ENCODE assay signal across 9 cellular contexts in genomic region chr9:97501177-97501971, GRCh38. TPM values are rescaled to one million over a fixed set of nuclear protein-coding genes. Genes with fewer than 3 reads are reported as not detected.
DNase-seq lines count a peak whose midpoint lies in the region; ATAC-seq and TF ChIP-seq lines count a peak whose summit lies in the region.
"Had no signal": no experiment of that assay in that cellular context is flagged by ENCODE, and none has a peak within 500 bp of the region (broad histone marks: within the 10 kb centered on the region; RNA-seq: fewer than 3 reads in every experiment).

Gene TMOD1 (plus strand): TSS chr9:97501666. CDS start chr9:97524189, 22,523 bp downstream.

- H3K27ac ChIP-seq in SK-N-MC = no peak within 1 kb of the TSS
- H3K27ac ChIP-seq in sigmoid colon = peak within 1 kb of the TSS; percentile 84 to 92 (median 92)
- H3K27ac ChIP-seq: epithelial cell of prostate had no signal

- H3K36me3 Mint-ChIP-seq in IgD-negative memory B cell = peaks cover 7% of the 10 kb centered on the region

- H3K4me1 Mint-ChIP-seq in IgD-negative memory B cell = peaks cover 9 to 16% (median 11%) of the 10 kb centered on the region in 3 donors

- TF ChIP-seq EP300 in sigmoid colon (IDR thresholded peaks at IDR 0.05) = no peak

- H3K4me3 Mint-ChIP-seq in IgD-negative memory B cell = peak within 1 kb of the TSS; percentile 80 to 94 (median 87)

- 1% methylated on average over 83 to 86 of the region's 87 CpGs for WGBS in sigmoid colon, 2 donors

- H3K27me3 ChIP-seq in sigmoid colon = no peaks in the 10 kb centered on the region

- H3K4me1 ChIP-seq in sigmoid colon = peaks cover 0 to 36% (median 34%) of the 10 kb centered on the region in 4 donors

- peak within 1 kb of the TSS; percentile 67 for H3K4me3 ChIP-seq in SK-N-MC
- H3K4me3 ChIP-seq in iPS-11a (ENCODE audit: low read depth, low read length) = peak within 1 kb of the TSS; percentile 45
- peak within 1 kb of the TSS; percentile 78 to 96 (median 86) for H3K4me3 ChIP-seq in sigmoid colon

- no peaks in the 10 kb centered on the region for H3K36me3 ChIP-seq in SK-N-MC (ENCODE audit: insufficient read depth, low read length)
- H3K36me3 ChIP-seq in sigmoid colon = peaks cover 0 to 6% (median 0%) of the 10 kb centered on the region in 4 donors

- H3K9ac ChIP-seq in SK-N-MC (ENCODE audit: insufficient read length) = no peak within 1 kb of the TSS

- H3K27me3 Mint-ChIP-seq in IgD-negative memory B cell = peaks cover 42% of the 10 kb centered on the region

- intact Hi-C loops in sigmoid colon (cut with DNase I) = loop anchor here (2.0 kb wide), 1 partner anchor 29 kb away; no protein-coding TSS in a partner anchor

- peaks cover 0 to 6% (median 2%) of the 10 kb centered on the region in 3 donors for H3K9me3 Mint-ChIP-seq in IgD-negative memory B cell

- TF ChIP-seq CTCF in sigmoid colon (IDR thresholded peaks at IDR 0.05) = no peak

- H3K9me3 ChIP-seq in SK-N-MC (ENCODE audit: low read depth, low read length) (no peaks in the 10 kb centered on the region), sigmoid colon (no peaks in the 10 kb centered on the region)

- H3K27ac Mint-ChIP-seq in IgD-negative memory B cell = no peak within 1 kb of the TSS

- DNase-seq in DMS79 (lab: John Stamatoyannopoulos, UW) (peak; percentile 3), SK-N-MC (ENCODE audit: low read depth, low spot score) (no peak), astrocyte of the hippocampus (ENCODE audit: low read depth, low spot score) (peak; percentile 67), sigmoid colon (peak; percentile 86), inferior parietal cortex (ENCODE audit: extremely low spot score) (no peak)

- TF ChIP-seq POLR2A in sigmoid colon (IDR thresholded peaks at IDR 0.05) = peak in 1 of 2 donors; percentile 35

- ATAC-seq in GM21526 (IDR thresholded peaks at IDR 0.05; ENCODE audit: low FRiP score, unreplicated experiment) = peak; percentile 53

RNA-seq across cellular contexts. Expression of gene TMOD1, which starts in this region (rescaled TPM):
- polyA plus RNA-seq in IgD-negative memory B cell (2.8 TPM), sigmoid colon (1 to 10 TPM; 1.6 to 5.8 (median 4.2) TPM)
- 10 to 100 TPM; 28.5 to 56.8 (median 38.5) TPM for total RNA-seq in sigmoid colon

Comparison
In these comparisons a context has a peak if more than half of its experiments do, and no peak if none do; other contexts are left out.
1. DNase-seq: peak in DMS79 (single experiment), astrocyte of the hippocampus (single experiment) and sigmoid colon (single experiment); none in SK-N-MC (single experiment) and inferior parietal cortex (single experiment).
2. Peak in every context shown above with its lines, with median percentiles within 50 percentile points of each other: H3K4me3 ChIP-seq.